Comparison of ENCODE assay signal across 23 cellular contexts in the genomic region with DNA sequence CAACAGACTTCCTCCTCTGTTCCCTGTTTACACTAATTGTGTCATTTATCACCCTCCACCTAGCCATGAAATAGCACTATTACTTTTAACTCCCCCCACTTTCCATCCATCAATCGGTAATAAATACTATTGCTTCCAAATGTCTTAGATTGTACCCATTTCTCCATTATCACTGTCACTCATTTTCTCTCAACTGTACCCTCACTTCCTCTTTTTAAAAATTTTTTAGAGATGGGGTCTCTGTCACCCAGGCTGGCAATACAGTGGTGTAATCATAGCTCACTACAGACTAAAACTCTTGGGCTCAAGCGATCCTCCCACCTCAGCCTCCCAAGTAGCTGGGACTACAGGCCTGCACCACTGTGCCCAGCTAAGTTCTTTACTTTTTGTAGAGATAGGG.
"Had no signal": no experiment of that assay in that cellular context is flagged by ENCODE, and none has a peak within 500 bp of the region (broad histone marks: within the 10 kb centered on the region; RNA-seq: fewer than 3 reads in every experiment).

No MANE protein-coding gene starts in this region.

- FAIRE-seq: HepG2 had no signal

- ATAC-seq: HepG2, Panc1, PC-3 had no signal

- H3K9ac ChIP-seq: KMS-11, SK-N-SH had no signal

- DNase-seq: IMR-90, Kasumi-1, MM.1S, NCI-H1048, NCI-H1105, NCI-H1417 treated with DMSO at 0.1 percent for 48 hours, NCI-H146, NCI-H1694 treated with DMSO at 0.1 percent for 48 hours, NCI-H1930, NCI-H2081, NCI-H2107, NCI-H2227 treated with DMSO at 0.1 percent for 48 hours, NCI-H524, NCI-H526 treated with DMSO at 0.1 percent for 48 hours, NCI-H748 treated with DMSO at 0.1 percent for 48 hours, PC-3, SHP77, SK-N-SH, T-helper 2 cell had no signal

- H3K4me2 ChIP-seq: KMS-11, SK-N-SH had no signal

- H3K27ac ChIP-seq: KMS-11, RWPE1 had no signal

- H3K9me3 ChIP-seq: SK-N-SH had no signal
